In genomic region chr1:63807063-63807462, GRCh38 we compare ENCODE assay signal across 14 cellular contexts. TPM values are rescaled to one million over a fixed set of nuclear protein-coding genes. Genes with fewer than 3 reads are reported as not detected.
"Had no signal": no experiment of that assay in that cellular context is flagged by ENCODE, and none has a peak within 500 bp of the region (broad histone marks: within the 10 kb centered on the region; RNA-seq: fewer than 3 reads in every experiment).

No MANE protein-coding gene starts in this region.

- H3K36me3 Mint-ChIP-seq: activated naive CD8-positive, alpha-beta T cell treated with anti-CD3 and anti-CD28 coated beads for 36 hours had no signal

- H3K27me3 Mint-ChIP-seq: activated naive CD8-positive, alpha-beta T cell treated with anti-CD3 and anti-CD28 coated beads for 36 hours had no signal

- H3K4me3 ChIP-seq: heart left ventricle, mucosa of descending colon, ovary had no signal

- H3K36me3 ChIP-seq: heart left ventricle, ovary had no signal

- ATAC-seq: heart left ventricle; mucosa of descending colon; stimulated activated naive CD8-positive, alpha-beta T cell treated with anti-CD3 and anti-CD28 coated beads, Interleukin-15, Interleukin-2, amounts not matched to agents 100 U/mL and 50 U/mL, for 24 hours had no signal

- DNase-seq: activated CD4-positive, alpha-beta T cell treated with anti-CD3 and anti-CD28 coated beads, Interleukin-2, amount 50 U/mL, for 1 hour; activated CD4-positive, CD25-positive, alpha-beta regulatory T cell; activated gamma-delta T cell; activated naive CD8-positive, alpha-beta T cell treated with anti-CD3 and anti-CD28 coated beads for 36 hours; activated T-cell treated with anti-CD3 and anti-CD28 coated beads, Interleukin-2, amount 50 U/mL, for 1 hour; effector CD8-positive, alpha-beta T cell; foreskin melanocyte; heart left ventricle; mammary epithelial cell; mucosa of descending colon; ovary; stimulated activated CD4-positive, alpha-beta T cell treated with anti-CD3 and anti-CD28 coated beads, Interleukin-2, amount 100 ng/mL, for 48 hours; stimulated activated naive CD8-positive, alpha-beta T cell treated with anti-CD3 and anti-CD28 coated beads, Interleukin-15, Interleukin-2, amounts not matched to agents 100 U/mL and 50 U/mL, for 24 hours had no signal

- H3K27ac ChIP-seq: heart left ventricle, ovary had no signal

- H3K4me3 Mint-ChIP-seq: activated naive CD8-positive, alpha-beta T cell treated with anti-CD3 and anti-CD28 coated beads for 36 hours; T-helper 1 cell treated with Interleukin-12 subunit alpha and Interleukin-12 subunit beta and Interleukin-4 antibody, amounts not matched to agents 30 μg/mL and 1 μg/mL, for 36 hours had no signal

- H3K27ac Mint-ChIP-seq: activated naive CD8-positive, alpha-beta T cell treated with anti-CD3 and anti-CD28 coated beads for 36 hours; T-helper 1 cell treated with Interleukin-12 subunit alpha and Interleukin-12 subunit beta and Interleukin-4 antibody, amounts not matched to agents 30 μg/mL and 1 μg/mL, for 36 hours had no signal

- H3K9me3 Mint-ChIP-seq: T-helper 1 cell treated with Interleukin-12 subunit alpha and Interleukin-12 subunit beta and Interleukin-4 antibody, amounts not matched to agents 30 μg/mL and 1 μg/mL, for 36 hours had no signal

- H3K27me3 ChIP-seq: heart left ventricle, ovary had no signal

- H3K9me3 ChIP-seq: mucosa of descending colon, ovary had no signal

- H3K4me1 Mint-ChIP-seq: activated naive CD8-positive, alpha-beta T cell treated with anti-CD3 and anti-CD28 coated beads for 36 hours had no signal

RNA-seq across cellular contexts. Expression of gene ROR1, which starts 33.2 kb away (rescaled TPM):
- total RNA-seq: activated naive CD8-positive, alpha-beta T cell treated with anti-CD3 and anti-CD28 coated beads for 36 hours had no signal
